In genomic region chr2:172861163-172861562, GRCh38 we compare ENCODE assay signal across 22 cellular contexts.
"Had no signal": no experiment of that assay in that cellular context is flagged by ENCODE, and none has a peak within 500 bp of the region (broad histone marks: within the 10 kb centered on the region; RNA-seq: fewer than 3 reads in every experiment).

No MANE protein-coding gene starts in this region.

- H3K27ac ChIP-seq: sigmoid colon, SK-N-MC, spleen had no signal

- H3K27ac Mint-ChIP-seq: activated B cell treated with CpG ODN at 0.5 μM for 24 hours; activated CD4-positive, alpha-beta T cell treated with anti-CD3 and anti-CD28 coated beads, Interleukin-2, amount 10 ng/mL, durations not matched to agents 24 days and 14 days; activated CD8-positive, alpha-beta T cell treated with anti-CD3 and anti-CD28 coated beads, Interleukin-2, amount 10 ng/mL, durations not matched to agents 7 days and 5 days; activated naive CD4-positive, alpha-beta T cell treated with anti-CD3 and anti-CD28 coated beads for 36 hours; memory B cell; naive thymus-derived CD8-positive, alpha-beta T cell; T-cell had no signal

- H3K36me3 ChIP-seq: left lung, sigmoid colon, spleen had no signal

- H3K4me3 Mint-ChIP-seq: activated B cell treated with CpG ODN at 0.5 μM for 24 hours; activated CD4-positive, alpha-beta T cell treated with anti-CD3 and anti-CD28 coated beads, Interleukin-2, amount 10 ng/mL, durations not matched to agents 24 days and 14 days; activated CD8-positive, alpha-beta T cell treated with anti-CD3 and anti-CD28 coated beads, Interleukin-2, amount 10 ng/mL, durations not matched to agents 7 days and 5 days; activated naive CD4-positive, alpha-beta T cell treated with anti-CD3 and anti-CD28 coated beads for 36 hours; activated T-cell treated with anti-CD3 and anti-CD28 coated beads, Interleukin-2, amount 50 U/mL, for 4 hours; memory B cell; naive thymus-derived CD8-positive, alpha-beta T cell; T-cell had no signal

- DNase-seq: activated B cell treated with CpG ODN at 0.5 μM for 24 hours; activated CD4-positive, alpha-beta T cell treated with anti-CD3 and anti-CD28 coated beads, Interleukin-2, amount 10 ng/mL, durations not matched to agents 24 days and 14 days; activated CD8-positive, alpha-beta memory T cell treated with anti-CD3 and anti-CD28 coated beads, Interleukin-2, amount 50 U/mL, for 4 hours; activated CD8-positive, alpha-beta T cell treated with anti-CD3 and anti-CD28 coated beads, Interleukin-2, amount 10 ng/mL, durations not matched to agents 7 days and 5 days; activated naive CD4-positive, alpha-beta T cell treated with anti-CD3 and anti-CD28 coated beads for 36 hours; activated T-cell treated with anti-CD3 and anti-CD28 coated beads, Interleukin-2, amount 50 U/mL, for 4 hours; anterior cingulate cortex; central memory CD4-positive, alpha-beta T cell; erythroblast; hippocampal formation; kidney; left lung; naive thymus-derived CD8-positive, alpha-beta T cell; sigmoid colon; spleen; stimulated activated naive CD4-positive, alpha-beta T cell; T-cell had no signal

- H3K27me3 Mint-ChIP-seq: brain had no signal

- H3K9me3 Mint-ChIP-seq: activated B cell treated with CpG ODN at 0.5 μM for 24 hours; activated CD4-positive, alpha-beta T cell treated with anti-CD3 and anti-CD28 coated beads, Interleukin-2, amount 10 ng/mL, durations not matched to agents 24 days and 14 days; activated naive CD4-positive, alpha-beta T cell treated with anti-CD3 and anti-CD28 coated beads for 36 hours; activated T-cell treated with anti-CD3 and anti-CD28 coated beads, Interleukin-2, amount 50 U/mL, for 4 hours; memory B cell; naive thymus-derived CD8-positive, alpha-beta T cell; T-cell had no signal

- ATAC-seq: activated CD8-positive, alpha-beta T cell treated with anti-CD3 and anti-CD28 coated beads, Interleukin-2, amount 10 ng/mL, durations not matched to agents 7 days and 5 days; activated T-cell treated with anti-CD3 and anti-CD28 coated beads, Interleukin-2, amount 50 U/mL, for 4 hours; left lung; naive thymus-derived CD8-positive, alpha-beta T cell; T-cell had no signal

- H3K4me1 Mint-ChIP-seq: activated B cell treated with CpG ODN at 0.5 μM for 24 hours; activated CD4-positive, alpha-beta T cell treated with anti-CD3 and anti-CD28 coated beads, Interleukin-2, amount 10 ng/mL, durations not matched to agents 24 days and 14 days; memory B cell; naive thymus-derived CD8-positive, alpha-beta T cell; T-cell had no signal

- H3K36me3 Mint-ChIP-seq: brain, memory B cell, T-cell had no signal

- H3K4me3 ChIP-seq: sigmoid colon, SK-N-MC, spleen had no signal

- H3K27me3 ChIP-seq: sigmoid colon had no signal

- FAIRE-seq: colon, kidney, urothelium cell line had no signal

- H3K9me3 ChIP-seq: left lung, sigmoid colon, spleen had no signal
